Comparison of ENCODE assay signal across 33 cellular contexts in the genomic region with DNA sequence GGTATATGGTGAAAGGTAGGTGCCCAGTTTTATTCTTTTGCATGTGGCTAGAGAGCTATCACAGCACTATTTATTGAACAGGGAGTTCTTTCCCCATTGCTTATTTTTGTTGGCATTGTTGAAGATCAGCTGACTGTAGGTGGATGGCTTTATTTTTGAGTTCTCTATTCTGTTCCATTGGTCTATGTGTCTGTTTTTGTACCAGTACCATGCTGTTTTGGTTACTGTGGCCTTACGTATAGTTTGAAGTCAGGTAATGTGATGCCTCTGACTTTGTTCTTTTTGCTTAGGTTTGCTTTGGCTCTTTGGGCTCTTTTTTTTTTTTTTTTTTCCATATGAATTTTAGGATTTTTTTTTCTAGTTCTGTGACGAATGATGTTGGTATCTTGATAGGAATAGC.
"Had no signal": no experiment of that assay in that cellular context is flagged by ENCODE, and none has a peak within 500 bp of the region (broad histone marks: within the 10 kb centered on the region; RNA-seq: fewer than 3 reads in every experiment).

No MANE protein-coding gene starts in this region.

- DNase-seq: Karpas-422, Kasumi-1, KG1, MG63, MM.1S, MV-4-11, NCI-H1048, NCI-H1092, NCI-H1092 treated with DMSO at 0.1 percent for 48 hours, NCI-H1105, NCI-H1105 treated with DMSO at 0.1 percent for 48 hours, NCI-H1417, NCI-H1417 treated with DMSO at 0.1 percent for 48 hours, NCI-H1436, NCI-H1436 treated with DMSO at 0.1 percent for 48 hours, NCI-H146, NCI-H1694, NCI-H1694 treated with DMSO at 0.1 percent for 48 hours, NCI-H187, NCI-H187 treated with DMSO at 0.1 percent for 48 hours, NCI-H1930, NCI-H2029, NCI-H2029 treated with DMSO at 0.1 percent for 48 hours, NCI-H2081, NCI-H2081 treated with DMSO at 0.1 percent for 48 hours, NCI-H2107, NCI-H2171, NCI-H2171 treated with DMSO at 0.1 percent for 48 hours, NCI-H2227 treated with DMSO at 0.1 percent for 48 hours, NCI-H226, NCI-H345, NCI-H446, NCI-H446 treated with DMSO at 0.1 percent for 48 hours had no signal

- H3K4me3 ChIP-seq: MG63 had no signal
